21 cellular contexts compared by ENCODE assay signal in the genomic region with DNA sequence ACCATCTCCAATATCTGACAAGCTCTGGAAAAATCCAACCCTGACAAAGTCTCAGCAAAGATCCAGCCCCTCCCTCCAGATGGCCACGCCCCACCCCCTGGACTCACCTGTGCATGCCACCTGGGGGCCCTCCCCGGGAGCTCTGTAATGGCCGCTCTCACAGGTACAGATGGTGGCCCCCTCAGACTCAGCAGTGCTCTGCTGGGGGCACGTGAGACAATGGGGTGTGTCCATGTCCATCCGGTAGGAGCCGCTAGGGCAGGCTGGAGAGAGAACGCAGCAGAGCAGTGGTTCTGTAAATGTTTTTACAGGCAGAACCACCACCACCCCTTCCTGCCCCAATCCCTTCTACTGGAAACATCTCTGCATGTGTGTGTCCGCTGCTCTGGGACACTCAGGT. TPM values are rescaled to one million over a fixed set of nuclear protein-coding genes. Genes with fewer than 3 reads are reported as not detected.
"Had no signal": no experiment of that assay in that cellular context is flagged by ENCODE, and none has a peak within 500 bp of the region (broad histone marks: within the 10 kb centered on the region; RNA-seq: fewer than 3 reads in every experiment).

No MANE protein-coding gene starts in this region.

- H3K4me3 ChIP-seq: dorsolateral prefrontal cortex, gastrocnemius medialis, heart right ventricle, prostate gland, right lobe of liver, tibial artery, upper lobe of left lung, uterus had no signal

- H3K27ac ChIP-seq: dorsolateral prefrontal cortex, gastrocnemius medialis, heart right ventricle, prostate gland, right lobe of liver, tibial artery, upper lobe of left lung, uterus had no signal

- H3K4me3 Mint-ChIP-seq: naive thymus-derived CD4-positive, alpha-beta T cell had no signal

- H3K36me3 ChIP-seq: gastrocnemius medialis, heart right ventricle, prostate gland, right lobe of liver, uterus had no signal

- ATAC-seq: gastrocnemius medialis; heart right ventricle; left lobe of liver; naive thymus-derived CD4-positive, alpha-beta T cell; right lobe of liver had no signal

- H3K9me3 ChIP-seq: gastrocnemius medialis, heart right ventricle, prostate gland, right lobe of liver, tibial artery, upper lobe of left lung, uterus had no signal

- DNase-seq: cortex of kidney; dorsolateral prefrontal cortex; effector CD8-positive, alpha-beta T cell; gastrocnemius medialis; heart right ventricle; islet precursor cell; mammary epithelial cell; naive thymus-derived CD4-positive, alpha-beta T cell; right lobe of liver; stimulated activated CD4-positive, alpha-beta T cell treated with anti-CD3 and anti-CD28 coated beads, Interleukin-2, amount 100 ng/mL, for 24 hours; stimulated activated CD4-positive, alpha-beta T cell treated with anti-CD3 and anti-CD28 coated beads, Interleukin-4, amount 100 ng/mL, for 4 hours; stimulated activated naive CD4-positive, alpha-beta T cell treated with Interleukin-2 at 50 U/mL for 16 hours; uterus had no signal

- H3K27me3 ChIP-seq: dorsolateral prefrontal cortex, gastrocnemius medialis, heart right ventricle, right lobe of liver, tibial artery, upper lobe of left lung, uterus had no signal

- H3K9me3 Mint-ChIP-seq: naive thymus-derived CD4-positive, alpha-beta T cell had no signal

- H3K4me1 ChIP-seq: prostate gland, uterus had no signal

RNA-seq across cellular contexts. Expression of a gene that starts 9.5 kb away (rescaled TPM):
- total RNA-seq: gastrocnemius medialis, osteocyte had no signal

RNA-seq across cellular contexts. Expression of a gene that starts 44.1 kb away (rescaled TPM):
- total RNA-seq: fibroblast of lung, gastrocnemius medialis, heart right ventricle, lower leg skin, osteocyte, prostate gland, renal cortical epithelial cell had no signal
